In genomic region chr2:64523667-64524603, GRCh38 we compare ENCODE assay signal across 8 cellular contexts. TPM values are rescaled to one million over a fixed set of nuclear protein-coding genes. Genes with fewer than 3 reads are reported as not detected.
DNase-seq lines count a peak whose midpoint lies in the region; ATAC-seq and TF ChIP-seq lines count a peak whose summit lies in the region.

Gene AFTPH (plus strand): TSS chr2:64524328. CDS start chr2:64551475, 27,147 bp downstream.

- ATAC-seq in GM18499 (IDR thresholded peaks at IDR 0.05; ENCODE audit: insufficient read depth, unreplicated experiment) (peak; percentile 54), HG02943 (IDR thresholded peaks at IDR 0.05; ENCODE audit: low read depth, unreplicated experiment) (peak; percentile 84), right cardiac atrium (peak; percentile 99 to 100)

- peak in 1 of 2 donors; percentile 75 for TF ChIP-seq POLR2A in vagina (IDR thresholded peaks at IDR 0.05)

- H3K9me3 ChIP-seq in ascending aorta, result no peaks in the 10 kb centered on the region
- no peaks in the 10 kb centered on the region for H3K9me3 ChIP-seq in right cardiac atrium (ENCODE audit: control insufficient read depth, low read length)
- H3K9me3 ChIP-seq in vagina, result no peaks in the 10 kb centered on the region

- H3K36me3 Mint-ChIP-seq in T-helper 2 cell treated with Interferon-gamma antibody and Interleukin-4, amounts not matched to agents 5 μg/mL and 100 μg/mL, for 36 hours (ENCODE audit: low read depth), result peaks cover 11% of the 10 kb centered on the region

- H3K27me3 Mint-ChIP-seq in T-helper 2 cell treated with Interferon-gamma antibody and Interleukin-4, amounts not matched to agents 5 μg/mL and 100 μg/mL, for 36 hours (ENCODE audit: low read depth), result peaks cover 4% of the 10 kb centered on the region

- peak; percentile 98 to 99 for DNase-seq in NCI-H1930 (lab: John Stamatoyannopoulos, UW)
- DNase-seq in T-helper 2 cell treated with Interferon-gamma antibody and Interleukin-4, amounts not matched to agents 5 μg/mL and 100 μg/mL, for 36 hours (ENCODE audit: low spot score), result peak; percentile 100
- DNase-seq in ascending aorta (ENCODE audit: low spot score in 2 of 2), result peak; percentile 98 to 99
- peak; percentile 99 to 100 (median 99) for DNase-seq in right cardiac atrium
- peak; percentile 99 for DNase-seq in putamen (ENCODE audit: low spot score)
- peak; percentile 99 for DNase-seq in vagina (ENCODE audit: extremely low spot score in 2 of 2)

- no peaks in the 10 kb centered on the region for H3K27me3 ChIP-seq in ascending aorta
- no peaks in the 10 kb centered on the region for H3K27me3 ChIP-seq in right cardiac atrium (ENCODE audit: control insufficient read depth, insufficient read depth)
- no peaks in the 10 kb centered on the region for H3K27me3 ChIP-seq in vagina

- peaks cover 0 to 2% of the 10 kb centered on the region in 2 donors for H3K4me1 ChIP-seq in ascending aorta
- H3K4me1 ChIP-seq in right cardiac atrium (ENCODE audit: control insufficient read depth, insufficient read depth, low read length), result no peaks in the 10 kb centered on the region
- H3K4me1 ChIP-seq in vagina, result peaks cover 19% of the 10 kb centered on the region

- TF ChIP-seq CTCF in ascending aorta (IDR thresholded peaks at IDR 0.05), result no peak
- TF ChIP-seq CTCF in vagina (IDR thresholded peaks at IDR 0.05), result no peak

- H3K27ac Mint-ChIP-seq in T-helper 2 cell treated with Interferon-gamma antibody and Interleukin-4, amounts not matched to agents 5 μg/mL and 100 μg/mL, for 36 hours, result peak within 1 kb of the TSS; percentile 100

- intact Hi-C loops in ascending aorta (cut with DNase I) (loop anchor here (1.0 to 5.0 kb wide), 9 partner anchors 31 to 381 kb away; partner anchors contain the start of genes LGALSL and SERTAD2), right cardiac atrium (cut with DNase I) (loop anchor here in 2 of 4 donors (5.0 to 10.0 kb wide), 2 partner anchors 38 to 341 kb away; no protein-coding TSS in a partner anchor), vagina (cut with DNase I) (loop anchor here (10.0 kb wide), 1 partner anchor 341 kb away; no protein-coding TSS in a partner anchor)

- peak within 1 kb of the TSS; percentile 93 to 98 for H3K27ac ChIP-seq in ascending aorta
- H3K27ac ChIP-seq in right cardiac atrium (ENCODE audit: low read length), result peak within 1 kb of the TSS; percentile 84
- H3K27ac ChIP-seq in vagina, result peak within 1 kb of the TSS; percentile 91

- H3K4me3 Mint-ChIP-seq in T-helper 2 cell treated with Interferon-gamma antibody and Interleukin-4, amounts not matched to agents 5 μg/mL and 100 μg/mL, for 36 hours, result peak within 1 kb of the TSS; percentile 100

- under 1% methylated on average over 67 of the region's 67 CpGs for WGBS in right cardiac atrium

- H3K4me3 ChIP-seq in ascending aorta, result peak within 1 kb of the TSS; percentile 64 to 99
- H3K4me3 ChIP-seq in right cardiac atrium (ENCODE audit: low read length), result peak within 1 kb of the TSS; percentile 72
- H3K4me3 ChIP-seq in vagina, result peak within 1 kb of the TSS; percentile 63 to 87

- peaks cover 36% of the 10 kb centered on the region for H3K4me1 Mint-ChIP-seq in T-helper 2 cell treated with Interferon-gamma antibody and Interleukin-4, amounts not matched to agents 5 μg/mL and 100 μg/mL, for 36 hours (ENCODE audit: low read depth)

- no peaks in the 10 kb centered on the region for H3K9me3 Mint-ChIP-seq in T-helper 2 cell treated with Interferon-gamma antibody and Interleukin-4, amounts not matched to agents 5 μg/mL and 100 μg/mL, for 36 hours

- H3K36me3 ChIP-seq in ascending aorta (no peaks in the 10 kb centered on the region), vagina (no peaks in the 10 kb centered on the region)

RNA-seq across cellular contexts. Expression of gene AFTPH, which starts in this region (rescaled TPM):
- 58.0 TPM for total RNA-seq in ascending aorta
- total RNA-seq in right cardiac atrium, result 10 to 100 TPM; 12.4 to 16.3 (median 14.6) TPM
- polyA plus RNA-seq in right cardiac atrium, result 9.4 TPM
- 33.4 TPM for total RNA-seq in vagina

Comparison
In these comparisons a context has a peak if more than half of its experiments do, and no peak if none do; other contexts are left out.
1. Peak in every context shown above with its lines: DNase-seq, ATAC-seq, H3K4me3 ChIP-seq and H3K27ac ChIP-seq.